Comparison of ENCODE assay signal across 24 cellular contexts in the genomic region with DNA sequence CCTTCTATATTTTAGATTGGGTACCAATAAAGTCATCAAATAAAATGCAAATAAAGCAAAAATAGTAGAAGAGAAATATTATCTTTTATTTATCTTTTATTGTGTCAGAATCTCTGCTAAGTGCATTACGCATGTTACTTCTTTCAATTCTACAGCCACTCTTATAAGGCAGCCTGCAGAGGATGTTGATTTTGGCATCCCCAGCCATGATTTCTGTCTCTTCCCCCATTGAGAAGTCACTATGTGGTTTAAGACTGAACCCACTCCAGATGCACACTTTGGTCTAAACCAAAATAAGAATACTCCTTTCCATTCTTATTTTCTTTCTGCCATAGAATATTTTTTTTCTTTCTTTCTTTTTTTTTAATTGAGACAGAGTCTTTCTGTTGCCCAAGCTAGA. TPM values are rescaled to one million over a fixed set of nuclear protein-coding genes. Genes with fewer than 3 reads are reported as not detected.
"Had no signal": no experiment of that assay in that cellular context is flagged by ENCODE, and none has a peak within 500 bp of the region (broad histone marks: within the 10 kb centered on the region; RNA-seq: fewer than 3 reads in every experiment).

No MANE protein-coding gene starts in this region.

- H3K9me3 ChIP-seq: breast epithelium, right lobe of liver, thyroid gland, upper lobe of left lung, vagina had no signal

- H3K27ac Mint-ChIP-seq: activated B cell treated with CpG ODN at 0.5 μM for 24 hours; activated naive CD4-positive, alpha-beta T cell treated with anti-CD3 and anti-CD28 coated beads, Interleukin-2, amount 50 U/mL, for 72 hours; activated T-cell treated with anti-CD3 and anti-CD28 coated beads, Interleukin-2, amount 50 U/mL, for 72 hours; nephron; stimulated activated effector memory CD8-positive, alpha-beta T cell treated with anti-CD3 and anti-CD28 coated beads, Interleukin-12 subunit alpha, Interleukin-12 subunit beta, amount 100 ng/mL, for 72 hours; stimulated activated naive CD8-positive, alpha-beta T cell treated with anti-CD3 and anti-CD28 coated beads, Interleukin-15, amount 100 ng/mL, for 72 hours; T-helper 2 cell treated with Interferon-gamma antibody and Interleukin-4, amounts not matched to agents 5 μg/mL and 100 μg/mL, for 36 hours had no signal

- H3K4me3 ChIP-seq: breast epithelium, right lobe of liver, skin epidermis, thyroid gland, upper lobe of left lung, vagina had no signal

- H3K4me3 Mint-ChIP-seq: activated B cell treated with CpG ODN at 0.5 μM for 24 hours; activated T-cell treated with anti-CD3 and anti-CD28 coated beads, Interleukin-2, amount 50 U/mL, for 72 hours; central memory CD8-positive, alpha-beta T cell; nephron; stimulated activated effector memory CD8-positive, alpha-beta T cell treated with anti-CD3 and anti-CD28 coated beads, Interleukin-12 subunit alpha, Interleukin-12 subunit beta, amount 100 ng/mL, for 72 hours; stimulated activated naive CD8-positive, alpha-beta T cell treated with anti-CD3 and anti-CD28 coated beads, Interleukin-15, amount 100 ng/mL, for 72 hours; T-helper 2 cell treated with Interferon-gamma antibody and Interleukin-4, amounts not matched to agents 5 μg/mL and 100 μg/mL, for 36 hours had no signal

- H3K9me3 Mint-ChIP-seq: activated B cell treated with CpG ODN at 0.5 μM for 24 hours; nephron; T-helper 2 cell treated with Interferon-gamma antibody and Interleukin-4, amounts not matched to agents 5 μg/mL and 100 μg/mL, for 36 hours had no signal

- H3K36me3 Mint-ChIP-seq: activated naive CD4-positive, alpha-beta T cell treated with anti-CD3 and anti-CD28 coated beads, Interleukin-2, amount 50 U/mL, for 72 hours; stimulated activated effector memory CD8-positive, alpha-beta T cell treated with anti-CD3 and anti-CD28 coated beads, Interleukin-12 subunit alpha, Interleukin-12 subunit beta, amount 100 ng/mL, for 72 hours had no signal

- H3K4me1 Mint-ChIP-seq: activated B cell treated with CpG ODN at 0.5 μM for 24 hours; central memory CD8-positive, alpha-beta T cell; nephron; stimulated activated effector memory CD8-positive, alpha-beta T cell treated with anti-CD3 and anti-CD28 coated beads, Interleukin-12 subunit alpha, Interleukin-12 subunit beta, amount 100 ng/mL, for 72 hours; stimulated activated naive CD8-positive, alpha-beta T cell treated with anti-CD3 and anti-CD28 coated beads, Interleukin-15, amount 100 ng/mL, for 72 hours had no signal

- ATAC-seq: activated naive CD4-positive, alpha-beta T cell treated with anti-CD3 and anti-CD28 coated beads, Interleukin-2, amount 50 U/mL, for 72 hours; activated T-cell treated with anti-CD3 and anti-CD28 coated beads, Interleukin-2, amount 50 U/mL, for 72 hours; right lobe of liver; stimulated activated effector memory CD8-positive, alpha-beta T cell treated with anti-CD3 and anti-CD28 coated beads, Interleukin-12 subunit alpha, Interleukin-12 subunit beta, amount 100 ng/mL, for 72 hours; stimulated activated naive CD8-positive, alpha-beta T cell treated with anti-CD3 and anti-CD28 coated beads, Interleukin-15, amount 100 ng/mL, for 72 hours had no signal

- H3K27me3 Mint-ChIP-seq: activated B cell treated with CpG ODN at 0.5 μM for 24 hours; central memory CD8-positive, alpha-beta T cell; stimulated activated naive CD8-positive, alpha-beta T cell treated with anti-CD3 and anti-CD28 coated beads, Interleukin-15, amount 100 ng/mL, for 72 hours had no signal

- H3K27ac ChIP-seq: breast epithelium, right lobe of liver, skin epidermis, thyroid gland, upper lobe of left lung, vagina had no signal

- H3K36me3 ChIP-seq: breast epithelium, right lobe of liver, thyroid gland, upper lobe of left lung, vagina had no signal

- FAIRE-seq: colon, islet of Langerhans had no signal

- H3K4me1 ChIP-seq: breast epithelium, right lobe of liver, thyroid gland, upper lobe of left lung, vagina had no signal

- DNase-seq: activated B cell treated with CpG ODN at 0.5 μM for 24 hours; activated naive CD4-positive, alpha-beta T cell; activated T-cell treated with anti-CD3 and anti-CD28 coated beads for 4 hours; activated T-cell treated with anti-CD3 and anti-CD28 coated beads, Interleukin-2, amount 50 U/mL, for 72 hours; effector CD8-positive, alpha-beta T cell; foreskin melanocyte; mammary epithelial cell; posterior cingulate gyrus; right lobe of liver; stimulated activated CD4-positive, alpha-beta T cell treated with anti-CD3 and anti-CD28 coated beads, Interleukin-4, amount 100 ng/mL, for 24 hours; stimulated activated naive CD8-positive, alpha-beta T cell treated with anti-CD3 and anti-CD28 coated beads, Interleukin-15, amount 100 ng/mL, for 72 hours; T-helper 1 cell; thyroid gland; upper lobe of left lung had no signal

- H3K27me3 ChIP-seq: breast epithelium, right lobe of liver, thyroid gland, upper lobe of left lung, vagina had no signal

RNA-seq across cellular contexts. Expression of a gene that starts 56.0 kb away (rescaled TPM):
- total RNA-seq: activated B cell treated with CpG ODN at 0.5 μM for 24 hours; activated naive CD4-positive, alpha-beta T cell treated with anti-CD3 and anti-CD28 coated beads, Interleukin-2, amount 50 U/mL, for 72 hours; activated T-cell treated with anti-CD3 and anti-CD28 coated beads, Interleukin-2, amount 50 U/mL, for 72 hours had no signal
